In genomic region chr7:143901710-143902587, GRCh38 we compare ENCODE assay signal across 8 cellular contexts. TPM values are rescaled to one million over a fixed set of nuclear protein-coding genes. Genes with fewer than 3 reads are reported as not detected.
DNase-seq lines count a peak whose midpoint lies in the region; ATAC-seq and TF ChIP-seq lines count a peak whose summit lies in the region.

Gene TCAF1, minus strand, starts transcription at chr7:143902176. Its CDS starts 25,568 bp downstream, at chr7:143876608.

- H3K9me3 ChIP-seq in trophoblast cell (ENCODE audit: insufficient read depth, low read depth, low read length) = no peaks in the 10 kb centered on the region
- no peaks in the 10 kb centered on the region for H3K9me3 ChIP-seq in transverse colon

- TF ChIP-seq CTCF in GM12872 (IDR thresholded peaks at IDR 0.05; ENCODE audit: insufficient read depth, low read depth, low read length) = peak; percentile 37
- peak in 4 of 5 experiments; percentile 8 to 51 (median 22) for TF ChIP-seq CTCF in transverse colon (IDR thresholded peaks at IDR 0.05)

- peak within 1 kb of the TSS; percentile 94 for H3K4me3 Mint-ChIP-seq in activated naive CD8-positive, alpha-beta T cell treated with anti-CD3 and anti-CD28 coated beads, Interleukin-2, amount 50 U/mL, for 24 hours

- peak within 1 kb of the TSS; percentile 91 for H4K91ac ChIP-seq in trophoblast cell (ENCODE audit: low read depth, low read length)

- H3K9me3 Mint-ChIP-seq in activated naive CD8-positive, alpha-beta T cell treated with anti-CD3 and anti-CD28 coated beads, Interleukin-2, amount 50 U/mL, for 24 hours = no peaks in the 10 kb centered on the region

- H3K79me2 ChIP-seq in trophoblast cell (ENCODE audit: control insufficient read depth, insufficient read depth, low read length, poor library complexity) = peaks cover 11% of the 10 kb centered on the region

- H3K9ac ChIP-seq in trophoblast cell (ENCODE audit: low read length) = peak within 1 kb of the TSS; percentile 90

- H2BK5ac ChIP-seq in trophoblast cell (ENCODE audit: low read depth, low read length, poor library complexity) = peak within 1 kb of the TSS; percentile 94

- no peak for TF ChIP-seq EP300 in transverse colon (IDR thresholded peaks at IDR 0.05; ENCODE audit: low read depth)

- peak within 1 kb of the TSS; percentile 90 for H3K4me3 ChIP-seq in trophoblast cell (ENCODE audit: low read depth, low read length)
- peak within 1 kb of the TSS; percentile 53 to 68 (median 64) for H3K4me3 ChIP-seq in transverse colon

- H3K36me3 ChIP-seq in trophoblast cell (ENCODE audit: control insufficient read depth in 1 of 2, insufficient read depth in 2 of 2, low read length in 2 of 2) (no peaks in the 10 kb centered on the region), transverse colon (no peaks in the 10 kb centered on the region)

- H4K8ac ChIP-seq in trophoblast cell (ENCODE audit: low read depth, low read length) = peak within 1 kb of the TSS; percentile 98

- no peaks in the 10 kb centered on the region for H3K36me3 Mint-ChIP-seq in activated naive CD8-positive, alpha-beta T cell treated with anti-CD3 and anti-CD28 coated beads, Interleukin-2, amount 50 U/mL, for 24 hours (ENCODE audit: low read depth)

- in situ Hi-C loops in transverse colon (cut with MboI; ENCODE audit: low pct_ligation_motif_present in 1 of 4, low pct_unique_long_range_greater_than_20kb in 1 of 4, low sequenced_read_pairs in 3 of 4) = no loop called here

- peak; percentile 89 for DNase-seq in NCI-H1105 (lab: John Stamatoyannopoulos, UW)
- DNase-seq in SW480 (ENCODE audit: low spot score) = peak; percentile 95
- peak; percentile 94 for DNase-seq in activated naive CD8-positive, alpha-beta T cell treated with anti-CD3 and anti-CD28 coated beads, Interleukin-2, amount 50 U/mL, for 24 hours
- DNase-seq in Right ventricle myocardium superior = peak; percentile 98
- peak; percentile 93 to 96 for DNase-seq in trophoblast cell
- DNase-seq in transverse colon = peak; percentile 97

- H3K18ac ChIP-seq in trophoblast cell (ENCODE audit: low read length) = peak within 1 kb of the TSS; percentile 99

- H3K4ac ChIP-seq in trophoblast cell (ENCODE audit: low read depth, low read length) = peak within 1 kb of the TSS; percentile 89

- peak within 1 kb of the TSS; percentile 81 for H2AK5ac ChIP-seq in trophoblast cell (ENCODE audit: low read length)

- peak within 1 kb of the TSS; percentile 90 for H2BK12ac ChIP-seq in trophoblast cell (ENCODE audit: low read length)

- H3K4me1 Mint-ChIP-seq in activated naive CD8-positive, alpha-beta T cell treated with anti-CD3 and anti-CD28 coated beads, Interleukin-2, amount 50 U/mL, for 24 hours = peaks cover 28% of the 10 kb centered on the region

- intact Hi-C loops in Right ventricle myocardium superior (cut with DNase I) (loop anchor here (10.0 kb wide), 1 partner anchor 123 kb away; no protein-coding TSS in a partner anchor), transverse colon (cut with DNase I; ENCODE audit: low total_unique reads) (loop anchor here (2.0 kb wide), 1 partner anchor 21 kb away; no protein-coding TSS in a partner anchor)

- no peak within 1 kb of the TSS for H3K23ac ChIP-seq in trophoblast cell (ENCODE audit: low read length)

- peak within 1 kb of the TSS; percentile 94 for H3K27ac Mint-ChIP-seq in activated naive CD8-positive, alpha-beta T cell treated with anti-CD3 and anti-CD28 coated beads, Interleukin-2, amount 50 U/mL, for 24 hours

- H3K27ac ChIP-seq in trophoblast cell (ENCODE audit: low read depth, low read length) (peak within 1 kb of the TSS; percentile 95), transverse colon (peak within 1 kb of the TSS; percentile 89 to 96 (median 93))

- H2BK120ac ChIP-seq in trophoblast cell (ENCODE audit: insufficient read depth, low read length, poor library complexity) = peak within 1 kb of the TSS; percentile 79

- H2AFZ ChIP-seq in trophoblast cell (ENCODE audit: insufficient read depth, low read length, poor library complexity) = peak within 1 kb of the TSS; percentile 91

- H3K27me3 Mint-ChIP-seq in activated naive CD8-positive, alpha-beta T cell treated with anti-CD3 and anti-CD28 coated beads, Interleukin-2, amount 50 U/mL, for 24 hours = no peaks in the 10 kb centered on the region

- peaks cover 18 to 29% of the 10 kb centered on the region in 2 experiments for H3K4me1 ChIP-seq in trophoblast cell (ENCODE audit: control insufficient read depth in 1 of 2, insufficient read depth in 2 of 2, low read length in 2 of 2)
- peaks cover 11 to 34% (median 20%) of the 10 kb centered on the region in 4 donors for H3K4me1 ChIP-seq in transverse colon

- peak within 1 kb of the TSS; percentile 99 for H3K14ac ChIP-seq in trophoblast cell (ENCODE audit: low read length)

- H3K27me3 ChIP-seq in trophoblast cell (ENCODE audit: insufficient read depth, low read length) (no peaks in the 10 kb centered on the region), transverse colon (no peaks in the 10 kb centered on the region)

- ATAC-seq in HG02642 (IDR thresholded peaks at IDR 0.05; ENCODE audit: poor library complexity, unreplicated experiment) (peak; percentile 95), Right ventricle myocardium superior (ENCODE audit: poor library complexity) (peak; percentile 98)
- ATAC-seq in activated naive CD8-positive, alpha-beta T cell treated with anti-CD3 and anti-CD28 coated beads, Interleukin-2, amount 50 U/mL, for 24 hours = peak; percentile 94

- H3K79me1 ChIP-seq in trophoblast cell (ENCODE audit: low read length) = peaks cover 25% of the 10 kb centered on the region

- WGBS in trophoblast cell (ENCODE audit: extremely low coverage, insufficient coverage, insufficient read length) = no CpG with 5 or more reads among the region's 54 CpGs
- WGBS in transverse colon (ENCODE audit: low coverage in 1 of 2), 2 donors = 3% methylated on average over 44 of the region's 54 CpGs; no CpG with 5 or more reads in 1 of the 2 donors

- peak within 1 kb of the TSS; percentile 64 for H3K4me2 ChIP-seq in trophoblast cell (ENCODE audit: low read length)

- TF ChIP-seq POLR2A in transverse colon (IDR thresholded peaks at IDR 0.05) = peak; percentile 84

- H4K12ac ChIP-seq in trophoblast cell (ENCODE audit: low read depth, low read length) = peak within 1 kb of the TSS; percentile 97

RNA-seq across cellular contexts. Expression of gene TCAF1, which starts in this region (rescaled TPM):
- total RNA-seq in Right ventricle myocardium superior = 33.8 TPM
- polyA plus RNA-seq in trophoblast cell (2013) = 89.6 TPM in 2 replicates
- 10 to 100 TPM in 3 of 4 donors, 1 to 10 TPM in 1; 8.6 to 38.6 (median 33.1) TPM for total RNA-seq in transverse colon

Comparison
In these comparisons a context has a peak if more than half of its experiments do, and no peak if none do; other contexts are left out.
1. Peak in every context shown above with its lines: DNase-seq, ATAC-seq, H3K4me3 ChIP-seq and H3K27ac ChIP-seq.